Comparison of ENCODE assay signal across 29 cellular contexts in the genomic region with DNA sequence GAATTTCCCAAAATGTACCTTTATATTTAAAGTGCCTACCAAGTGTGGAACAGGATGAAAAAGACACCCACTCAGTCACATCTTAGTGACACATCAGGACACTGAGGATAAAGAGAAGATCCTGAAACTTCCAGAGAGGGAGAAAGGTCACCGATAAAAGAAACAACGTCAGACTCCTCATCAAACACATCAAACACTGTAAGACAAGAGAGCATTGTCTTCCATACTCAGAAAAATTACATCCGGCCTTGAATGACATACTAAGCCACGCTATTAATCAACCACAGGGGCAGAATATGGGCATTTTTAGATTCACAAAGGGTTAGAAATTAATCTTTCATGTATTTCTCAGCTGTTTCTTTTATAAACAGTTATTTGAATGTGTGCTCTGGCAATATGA.
"Had no signal": no experiment of that assay in that cellular context is flagged by ENCODE, and none has a peak within 500 bp of the region (broad histone marks: within the 10 kb centered on the region; RNA-seq: fewer than 3 reads in every experiment).

No MANE protein-coding gene starts in this region.

- H3K4me3 Mint-ChIP-seq: activated B cell treated with CpG ODN at 0.5 μM for 24 hours; activated CD8-positive, alpha-beta T cell treated with anti-CD3 and anti-CD28 coated beads for 36 hours; activated naive CD8-positive, alpha-beta T cell; activated T-cell treated with anti-CD3 and anti-CD28 coated beads, Interleukin-2, amount 50 U/mL, for 4 hours; activated T-helper 17 cell treated with anti-CD3 and anti-CD28 coated beads, Interleukin-2, amount 50 U/mL, for 72 hours; effector memory CD8-positive, alpha-beta T cell; T-helper 17 cell; T-helper 2 cell treated with Interferon-gamma antibody and Interleukin-4, amounts not matched to agents 5 μg/mL and 100 μg/mL, for 36 hours had no signal

- H3K9me3 Mint-ChIP-seq: activated B cell treated with CpG ODN at 0.5 μM for 24 hours; activated CD8-positive, alpha-beta T cell treated with anti-CD3 and anti-CD28 coated beads for 36 hours; activated T-cell treated with anti-CD3 and anti-CD28 coated beads, Interleukin-2, amount 50 U/mL, for 4 hours; T-helper 2 cell treated with Interferon-gamma antibody and Interleukin-4, amounts not matched to agents 5 μg/mL and 100 μg/mL, for 36 hours had no signal

- H3K9me3 ChIP-seq: colonic mucosa, esophagus muscularis mucosa had no signal

- H3K27ac ChIP-seq: colonic mucosa, esophagus muscularis mucosa, WERI-Rb-1 had no signal

- DNase-seq: activated B cell treated with CpG ODN at 0.5 μM for 24 hours; activated CD4-positive, alpha-beta T cell treated with anti-CD3 and anti-CD28 coated beads for 48 hours; activated CD4-positive, alpha-beta T cell treated with anti-CD3 and anti-CD28 coated beads, Interleukin-2, amount 50 U/mL, for 1 hour; activated CD4-positive, alpha-beta T cell treated with anti-CD3 and anti-CD28 coated beads, Interleukin-2, amount 50 U/mL, for 48 hours; activated CD8-positive, alpha-beta memory T cell treated with anti-CD3 and anti-CD28 coated beads for 24 hours; activated CD8-positive, alpha-beta T cell treated with anti-CD3 and anti-CD28 coated beads for 36 hours; activated effector memory CD4-positive, alpha-beta T cell treated with Interleukin-2 at 50 U/mL for 16 hours; activated gamma-delta T cell treated with Interleukin-2 at 50 U/mL for 16 hours; activated naive CD4-positive, alpha-beta T cell treated with anti-CD3 and anti-CD28 coated beads, Interleukin-2, amount 50 U/mL, for 16 hours; activated naive CD4-positive, alpha-beta T cell treated with Interleukin-2 at 50 U/mL for 16 hours; activated T-cell treated with anti-CD3 and anti-CD28 coated beads, Interleukin-2, amount 50 U/mL, for 4 hours; amniotic stem cell; anterior cingulate cortex; central memory CD4-positive, alpha-beta T cell; cerebellar nuclear complex; colonic mucosa; effector CD4-positive, alpha-beta T cell; effector memory CD8-positive, alpha-beta T cell; erythroblast; head of caudate nucleus; SW 1271; T-helper 1 cell; T-helper 17 cell; T1000; WERI-Rb-1 had no signal

- H3K4me1 ChIP-seq: colonic mucosa had no signal

- H3K27me3 Mint-ChIP-seq: activated B cell treated with CpG ODN at 0.5 μM for 24 hours; activated CD8-positive, alpha-beta T cell treated with anti-CD3 and anti-CD28 coated beads for 36 hours; activated naive CD8-positive, alpha-beta T cell; activated T-helper 17 cell treated with anti-CD3 and anti-CD28 coated beads, Interleukin-2, amount 50 U/mL, for 72 hours; effector memory CD8-positive, alpha-beta T cell; T-helper 17 cell had no signal

- H3K36me3 Mint-ChIP-seq: activated naive CD8-positive, alpha-beta T cell had no signal

- H3K27ac Mint-ChIP-seq: activated B cell treated with CpG ODN at 0.5 μM for 24 hours; activated CD8-positive, alpha-beta T cell treated with anti-CD3 and anti-CD28 coated beads for 36 hours; activated naive CD8-positive, alpha-beta T cell; activated T-helper 17 cell treated with anti-CD3 and anti-CD28 coated beads, Interleukin-2, amount 50 U/mL, for 72 hours; effector memory CD8-positive, alpha-beta T cell; T-helper 17 cell; T-helper 2 cell treated with Interferon-gamma antibody and Interleukin-4, amounts not matched to agents 5 μg/mL and 100 μg/mL, for 36 hours had no signal

- H3K4me1 Mint-ChIP-seq: activated B cell treated with CpG ODN at 0.5 μM for 24 hours; activated T-helper 17 cell treated with anti-CD3 and anti-CD28 coated beads, Interleukin-2, amount 50 U/mL, for 72 hours; T-helper 17 cell had no signal

- H3K4me3 ChIP-seq: colonic mucosa, esophagus muscularis mucosa had no signal

- H3K27me3 ChIP-seq: colonic mucosa, esophagus muscularis mucosa had no signal

- H3K36me3 ChIP-seq: colonic mucosa, esophagus muscularis mucosa, WERI-Rb-1 had no signal
